20 cellular contexts compared by ENCODE assay signal in genomic region chr16:50838885-50839284, GRCh38.
"Had no signal": no experiment of that assay in that cellular context is flagged by ENCODE, and none has a peak within 500 bp of the region (broad histone marks: within the 10 kb centered on the region; RNA-seq: fewer than 3 reads in every experiment).

No MANE protein-coding gene starts in this region.

- H3K9me3 ChIP-seq: esophagus muscularis mucosa, gastrocnemius medialis, heart right ventricle, pancreas, prostate gland, sigmoid colon, uterus had no signal

- H3K36me3 ChIP-seq: esophagus muscularis mucosa, gastrocnemius medialis, heart right ventricle, pancreas, prostate gland, sigmoid colon, uterus had no signal

- H3K4me3 ChIP-seq: esophagus muscularis mucosa, gastrocnemius medialis, heart right ventricle, pancreas, prostate gland, sigmoid colon, skin epidermis, uterus had no signal

- ATAC-seq: effector memory CD8-positive, alpha-beta T cell; gastrocnemius medialis; heart right ventricle; left cardiac atrium; left ventricle myocardium superior; stimulated activated naive B cell treated with anti-CD40 and anti-IgM and Interleukin-4, amounts not matched to agents 10 μg/mL and 1 μg/mL and 100 μg/mL, for 72 hours; stimulated activated naive CD8-positive, alpha-beta T cell treated with anti-CD3 and anti-CD28 coated beads, Interleukin-15, amount 100 ng/mL, for 72 hours had no signal

- H3K27me3 ChIP-seq: pancreas, uterus had no signal

- H3K27ac ChIP-seq: epithelial cell of prostate, esophagus muscularis mucosa, gastrocnemius medialis, heart right ventricle, pancreas, prostate gland, sigmoid colon, skin epidermis, uterus had no signal

- H3K4me1 ChIP-seq: gastrocnemius medialis, prostate gland, sigmoid colon, uterus had no signal

- DNase-seq: cortex of kidney; effector memory CD8-positive, alpha-beta T cell; gastrocnemius medialis; heart right ventricle; left cardiac atrium; left ventricle myocardium superior; mesendoderm; naive B cell; occipital lobe; pancreas; sigmoid colon; stimulated activated CD4-positive, alpha-beta T cell treated with anti-CD3 and anti-CD28 coated beads, Interleukin-2, amount 100 ng/mL, for 24 hours; stimulated activated CD4-positive, alpha-beta T cell treated with anti-CD3 and anti-CD28 coated beads, Interleukin-4, amount 100 ng/mL, for 4 hours; stimulated activated naive B cell treated with anti-CD40 and anti-IgM and Interleukin-4, amounts not matched to agents 10 μg/mL and 1 μg/mL and 100 μg/mL, for 72 hours; stimulated activated naive CD8-positive, alpha-beta T cell treated with anti-CD3 and anti-CD28 coated beads, Interleukin-15, amount 100 ng/mL, for 72 hours; uterus had no signal
